In the genomic region with DNA sequence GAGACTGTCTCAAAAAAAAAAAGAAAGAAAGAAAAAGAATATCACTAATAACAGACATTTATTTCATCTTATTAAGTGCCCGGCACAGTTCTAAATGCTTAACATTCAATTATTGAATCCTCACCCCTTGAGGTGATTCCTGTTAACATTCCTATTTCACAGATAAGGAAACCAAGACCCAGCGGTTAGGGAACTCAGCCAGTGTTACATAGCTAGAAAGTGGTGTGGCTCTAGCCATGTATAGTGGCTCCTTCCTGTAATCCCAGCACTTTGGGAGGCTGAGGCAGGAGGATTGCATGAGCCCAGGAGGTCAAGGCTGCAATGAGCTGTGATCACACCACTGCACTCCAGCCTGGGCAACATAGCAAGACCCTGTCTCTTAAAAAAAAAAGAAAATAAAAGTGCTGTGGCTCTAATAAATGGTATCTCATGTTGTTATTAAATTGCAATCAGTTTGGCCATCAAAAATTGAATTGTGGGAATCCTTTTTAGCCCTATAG, we compare ENCODE assay signal across 14 cellular contexts. TPM values are rescaled to one million over a fixed set of nuclear protein-coding genes. Genes with fewer than 3 reads are reported as not detected.
DNase-seq lines count a peak whose midpoint lies in the region; ATAC-seq and TF ChIP-seq lines count a peak whose summit lies in the region.
"Had no signal": no experiment of that assay in that cellular context is flagged by ENCODE, and none has a peak within 500 bp of the region (broad histone marks: within the 10 kb centered on the region; RNA-seq: fewer than 3 reads in every experiment).

No MANE protein-coding gene starts in this region.

- intact Hi-C loops in transverse colon (cut with DNase I; ENCODE audit: low total_unique reads), result no loop called here

- H3K27me3 Mint-ChIP-seq in WTC11 (ENCODE audit: low read depth), result no peaks in the 10 kb centered on the region

- no peak for DNase-seq in WTC11 (ENCODE audit: low spot score)
- DNase-seq in osteoblast (ENCODE audit: insufficient read length, low spot score, missing footprints), result no peak
- DNase-seq in transverse colon, result no peak
- DNase-seq in DMS153 treated with DMSO at 0.1 percent for 48 hours (lab: John Stamatoyannopoulos, UW; ENCODE audit: unreplicated experiment), result no peak
- no peak for DNase-seq in SW480 (ENCODE audit: low spot score)
- DNase-seq: activated effector memory CD4-positive, alpha-beta T cell treated with anti-CD3 and anti-CD28 coated beads, Interleukin-2, amount 50 U/mL, for 16 hours; natural killer cell; NCI-H1417; NK-92 treated with Interleukin-12 subunit alpha and Interleukin-12 subunit beta, amount 100 ng/mL, for 24 hours; T-helper 2 cell had no signal

- POLR2A ChIA-PET in WTC11 (lab: Charles Lee), result no interaction called here

- H3K27ac Mint-ChIP-seq in WTC11, result no peak overlapping the region
- H3K27ac Mint-ChIP-seq: natural killer cell had no signal

- H3K4me1 Mint-ChIP-seq in WTC11, result peaks cover 14% of the 10 kb centered on the region

- H4K20me1 ChIP-seq in osteoblast (ENCODE audit: insufficient read depth, low read length), result no peaks in the 10 kb centered on the region

- no peak for TF ChIP-seq CTCF in WTC11 (IDR thresholded peaks at IDR 0.05)
- no peak for TF ChIP-seq CTCF in osteoblast (IDR thresholded peaks at IDR 0.05; ENCODE audit: extremely low read depth, low read depth, low read length)
- TF ChIP-seq CTCF in transverse colon (IDR thresholded peaks at IDR 0.05), result no peak

- TF ChIP-seq EP300 in transverse colon (IDR thresholded peaks at IDR 0.05; ENCODE audit: low read depth), result no peak

- CTCF ChIA-PET in WTC11 (lab: Charles Lee), result interaction anchor here (0.6 to 1.9 kb wide), 3 partner anchors 28 to 360 kb away, joined by 3 to 4 read pairs (median 4); a partner anchor contains a TSS

- no peak overlapping the region for H3K4me3 Mint-ChIP-seq in WTC11
- H3K4me3 Mint-ChIP-seq: natural killer cell had no signal

- no peaks in the 10 kb centered on the region for H3K9me3 ChIP-seq in esophagus (ENCODE audit: control insufficient read depth in 2 of 2, insufficient read depth in 1 of 2, low read depth in 1 of 2, low read length in 1 of 2)
- H3K9me3 ChIP-seq in osteoblast (ENCODE audit: low read depth, low read length), result no peaks in the 10 kb centered on the region
- no peaks in the 10 kb centered on the region for H3K9me3 ChIP-seq in transverse colon

- H3K9me3 Mint-ChIP-seq in WTC11, result peaks cover 5% of the 10 kb centered on the region

- H3K27ac ChIP-seq in esophagus (ENCODE audit: low read depth in 2 of 2, low read length in 1 of 2) (peak overlapping the region; percentile 20 to 54), osteoblast (ENCODE audit: low read depth, low read length) (peak overlapping the region; percentile 73), transverse colon (peak overlapping the region; percentile 62 to 76 (median 70))
- H3K27ac ChIP-seq: KMS-11 had no signal

- no peaks in the 10 kb centered on the region for H3K4me1 ChIP-seq in esophagus (ENCODE audit: control insufficient read depth in 2 of 2, insufficient read depth in 2 of 2, low read length in 1 of 2)
- H3K4me1 ChIP-seq in osteoblast (ENCODE audit: insufficient read depth, low read length), result peaks cover 43% of the 10 kb centered on the region
- peaks cover 4 to 31% (median 8%) of the 10 kb centered on the region in 4 donors for H3K4me1 ChIP-seq in transverse colon

- H3K4me2 ChIP-seq in osteoblast (ENCODE audit: insufficient read depth, low read length), result no peak overlapping the region
- H3K4me2 ChIP-seq: KMS-11 had no signal

- peaks cover 10% of the 10 kb centered on the region for H3K36me3 Mint-ChIP-seq in WTC11

- WGBS in esophagus, 2 donors, result 94 to 95% methylated on average over 2 of the region's 2 CpGs
- WGBS in transverse colon (ENCODE audit: low coverage in 1 of 2), 2 donors, result 95 to 100% methylated on average over 2 of the region's 2 CpGs

- H3K4me3 ChIP-seq in esophagus (ENCODE audit: low read depth in 1 of 2, low read length in 2 of 2), result no peak overlapping the region
- H3K4me3 ChIP-seq in osteoblast (ENCODE audit: insufficient read depth, low read length), result no peak overlapping the region
- no peak overlapping the region for H3K4me3 ChIP-seq in transverse colon

- H2AFZ ChIP-seq in osteoblast (ENCODE audit: low read length), result no peak overlapping the region

- H3K79me2 ChIP-seq in osteoblast (ENCODE audit: insufficient read depth, low read length), result peaks cover 48% of the 10 kb centered on the region

- no peaks in the 10 kb centered on the region for H3K27me3 ChIP-seq in esophagus (ENCODE audit: control insufficient read depth in 1 of 2, insufficient read depth in 2 of 2, low read length in 2 of 2)
- H3K27me3 ChIP-seq in osteoblast (ENCODE audit: insufficient read depth, low read length), result no peaks in the 10 kb centered on the region
- H3K27me3 ChIP-seq in transverse colon, result no peaks in the 10 kb centered on the region

- in situ Hi-C loops in transverse colon (cut with MboI; ENCODE audit: low pct_ligation_motif_present in 1 of 4, low pct_unique_long_range_greater_than_20kb in 1 of 4, low sequenced_read_pairs in 3 of 4), result no loop called here

- H3K36me3 ChIP-seq in esophagus (ENCODE audit: control insufficient read depth in 2 of 2, insufficient read depth in 2 of 2, low read length in 1 of 2), result no peaks in the 10 kb centered on the region
- H3K36me3 ChIP-seq in osteoblast (ENCODE audit: insufficient read depth, low read length), result no peaks in the 10 kb centered on the region
- H3K36me3 ChIP-seq in transverse colon, result no peaks in the 10 kb centered on the region

- TF ChIP-seq POLR2A in transverse colon (IDR thresholded peaks at IDR 0.05), result no peak

- ATAC-seq in WTC11 (no peak), GM21717 (IDR thresholded peaks at IDR 0.05; ENCODE audit: unreplicated experiment) (no peak)
- ATAC-seq: activated CD4-positive, CD25-positive, alpha-beta regulatory T cell treated with anti-CD3 and anti-CD28 coated beads, Interleukin-2, amount 50 U/mL, for 24 hours; natural killer cell had no signal

TF ChIP-seq in WTC11, 78 proteins besides CTCF, POLR2A, EP300 and RAD21:
- TF ChIP-seq ZNF121 (CRISPR knock-in tag; IDR thresholded peaks at IDR 0.05), result peak; percentile 75; the same call in 1 of the 2 replicates
- TF ChIP-seq ZNF232 (CRISPR knock-in tag; IDR thresholded peaks at IDR 0.05), result no peak

RNA-seq across cellular contexts. Expression of a gene that starts 28.1 kb away (rescaled TPM):
- total RNA-seq in WTC11 (2021) (44.3 to 47.6 TPM (median 46.5 TPM) in 3 replicates), osteoblast (19.9 and 20.6 TPM in 2 replicates), transverse colon (10 to 100 TPM; 28.5 to 58.4 (median 40.4) TPM)
- polyA plus RNA-seq in esophagus, result 10 to 100 TPM; 36.2 to 39.5 TPM

RNA-seq across cellular contexts. Expression of a gene that starts 42.0 kb away (rescaled TPM):
- total RNA-seq in WTC11 (2021) (100 to 111 TPM (median 102 TPM) in 3 replicates), osteoblast (14.8 and 21.5 TPM in 2 replicates), transverse colon (100 to 1,000 TPM in 1 of 4 donors, 10 to 100 TPM in 3; 29.1 to 112 (median 42.6) TPM)
- 10 to 100 TPM; 16.1 to 27.6 TPM for polyA plus RNA-seq in esophagus
